9 cellular contexts compared by ENCODE assay signal in the genomic region with DNA sequence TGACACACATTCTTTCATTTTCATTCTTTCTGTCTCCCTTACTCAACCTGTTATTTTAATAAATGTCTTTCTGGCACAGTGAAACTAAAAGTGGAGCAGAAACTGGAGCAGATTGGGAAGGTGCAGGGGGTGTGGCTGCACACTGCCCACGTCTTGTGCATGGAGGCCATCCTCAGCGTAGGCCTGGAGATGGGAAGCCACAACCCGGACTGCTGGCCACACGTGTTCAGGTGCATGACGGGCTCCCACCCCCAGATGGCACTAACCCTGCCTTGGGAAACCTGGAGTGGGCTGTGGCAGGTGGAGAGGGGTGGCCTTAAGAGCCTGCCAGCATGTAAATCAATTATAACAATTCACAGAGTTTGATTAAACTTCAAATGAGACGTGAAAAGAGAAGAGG.
DNase-seq lines count a peak whose midpoint lies in the region; ATAC-seq and TF ChIP-seq lines count a peak whose summit lies in the region.
"Had no signal": no experiment of that assay in that cellular context is flagged by ENCODE, and none has a peak within 500 bp of the region (broad histone marks: within the 10 kb centered on the region; RNA-seq: fewer than 3 reads in every experiment).

No MANE protein-coding gene starts in this region.

- H2BK12ac ChIP-seq in neuronal stem cell (ENCODE audit: low read length): no peak overlapping the region

- H3K9ac ChIP-seq in neuronal stem cell (ENCODE audit: low read depth, low read length, poor library complexity): no peak overlapping the region

- H3K4me3 ChIP-seq in Peyer's patch (no peak overlapping the region), neuronal stem cell (ENCODE audit: low read length in 2 of 2) (no peak overlapping the region)

- H2BK120ac ChIP-seq in neuronal stem cell (ENCODE audit: low read depth, low read length): no peak overlapping the region

- no peak for TF ChIP-seq POLR2A in Peyer's patch (IDR thresholded peaks at IDR 0.05)

- H2AK5ac ChIP-seq in neuronal stem cell (ENCODE audit: low read depth, low read length): no peak overlapping the region

- no peak overlapping the region for H2BK15ac ChIP-seq in neuronal stem cell (ENCODE audit: low read length)

- H3K27me3 ChIP-seq in Peyer's patch: no peaks in the 10 kb centered on the region
- H3K27me3 ChIP-seq in neuronal stem cell (ENCODE audit: control insufficient read depth in 3 of 3, insufficient read depth in 3 of 3, low read depth in 1 of 3, low read length in 3 of 3): peaks cover 0 to 4% (median 0%) of the 10 kb centered on the region in 3 experiments

- no CpG with 5 or more reads among the region's 6 CpGs for WGBS in neuronal stem cell (ENCODE audit: extremely low coverage in 2 of 2, insufficient read length in 2 of 2, insufficient replicate concordance in 1 of 2), 2 donors

- H2AFZ ChIP-seq in neuronal stem cell (ENCODE audit: low read length): no peak overlapping the region

- no peak overlapping the region for H3K18ac ChIP-seq in neuronal stem cell (ENCODE audit: low read length)

- H3K23ac ChIP-seq in neuronal stem cell (ENCODE audit: low read depth, low read length, poor library complexity): no peak overlapping the region

- DNase-seq in DMS79 treated with DMSO at 0.1 percent for 48 hours (lab: John Stamatoyannopoulos, UW) (peak; percentile 87), Peyer's patch (no peak), left lobe of liver (ENCODE audit: low spot score) (peak; percentile 75), neuronal stem cell (ENCODE audit: low spot score) (no peak), NCI-H128 (lab: John Stamatoyannopoulos, UW; ENCODE audit: unreplicated experiment) (no peak)
- DNase-seq in stimulated activated naive CD4-positive, alpha-beta T cell (lab: John Stamatoyannopoulos, UW): no peak
- DNase-seq: activated naive CD8-positive, alpha-beta T cell treated with anti-CD3 and anti-CD28 coated beads, Interleukin-2, amount 10 ng/mL, durations not matched to agents 7 days and 5 days had no signal

- H2BK5ac ChIP-seq in neuronal stem cell (ENCODE audit: low read length): no peak overlapping the region

- no peaks in the 10 kb centered on the region for H3K36me3 ChIP-seq in Peyer's patch
- H3K36me3 ChIP-seq in neuronal stem cell (replicated peaks in 1 of 2; ENCODE audit: control insufficient read depth in 2 of 2, insufficient read depth in 2 of 2, low read length in 2 of 2): peaks cover 0 to 2% of the 10 kb centered on the region in 2 donors

- peak in 4 of 6 experiments; percentile 8 to 26 (median 15) for TF ChIP-seq CTCF in Peyer's patch (IDR thresholded peaks at IDR 0.05)

- no peak overlapping the region for H3K27ac ChIP-seq in Peyer's patch
- H3K27ac ChIP-seq in neuronal stem cell (replicated peaks; ENCODE audit: low read length): no peak overlapping the region

- no peak overlapping the region for H4K8ac ChIP-seq in neuronal stem cell (ENCODE audit: low read depth, low read length)

- no peaks in the 10 kb centered on the region for H3K79me1 ChIP-seq in neuronal stem cell (ENCODE audit: low read depth, low read length)

- no peak overlapping the region for H3K4ac ChIP-seq in neuronal stem cell (ENCODE audit: low read length)

- no peak overlapping the region for H3K4me2 ChIP-seq in neuronal stem cell (ENCODE audit: insufficient read depth, low read length, poor library complexity, severe bottlenecking)

- H3K9me3 ChIP-seq in Peyer's patch (no peaks in the 10 kb centered on the region), neuronal stem cell (replicated peaks in 1 of 2; ENCODE audit: control insufficient read depth in 2 of 2, insufficient read depth in 1 of 2, low read depth in 1 of 2, low read length in 2 of 2) (no peaks in the 10 kb centered on the region)

- ATAC-seq in GM21529 (IDR thresholded peaks at IDR 0.05; ENCODE audit: unreplicated experiment) (peak; percentile 41), left lobe of liver (peak; percentile 89), HG03108 (IDR thresholded peaks at IDR 0.05; ENCODE audit: unreplicated experiment) (no peak)

- no peak overlapping the region for H3K14ac ChIP-seq in neuronal stem cell (ENCODE audit: low read length)

- H3K4me1 ChIP-seq in Peyer's patch: no peaks in the 10 kb centered on the region
- peaks cover 0 to 2% of the 10 kb centered on the region in 2 donors for H3K4me1 ChIP-seq in neuronal stem cell (ENCODE audit: control insufficient read depth in 2 of 2, insufficient read depth in 1 of 2, low read depth in 1 of 2, low read length in 2 of 2)

- no peak overlapping the region for H4K91ac ChIP-seq in neuronal stem cell (ENCODE audit: low read depth, low read length, poor library complexity)

Comparison
In these comparisons a context has a peak if more than half of its experiments do, and no peak if none do; other contexts are left out.
1. DNase-seq: peak in DMS79 treated with DMSO at 0.1 percent for 48 hours (single experiment) and left lobe of liver (single experiment); none in Peyer's patch (0 of 3), stimulated activated naive CD4-positive, alpha-beta T cell (0 of 6), neuronal stem cell (single experiment) and NCI-H128 (single experiment).